1 cellular context compared by ENCODE assay signal in genomic region chr20:5528719-5529256, GRCh38.
TF ChIP-seq lines count a peak whose summit lies in the region.

No MANE protein-coding gene starts in this region.

TF ChIP-seq in HepG2, 621 proteins besides CTCF, POLR2A, EP300 and RAD21 (continued from another document and continues in another):
- TF ChIP-seq ZNF318 (CRISPR knock-in tag; IDR thresholded peaks at IDR 0.05) (peak; percentile 80; the same call in 1 of the 2 replicates), CREB3 (CRISPR knock-in tag; IDR thresholded peaks at IDR 0.05) (no peak), MEF2D (CRISPR knock-in tag; IDR thresholded peaks at IDR 0.05) (no peak), ATF5 (CRISPR knock-in tag; IDR thresholded peaks at IDR 0.05; ENCODE audit: low read depth) (0 out of 2 replicates have a peak, but pooled peaks have one; percentile 61), TRAFD1 (CRISPR knock-in tag; IDR thresholded peaks at IDR 0.05; ENCODE audit: borderline replicate concordance) (no peak; the same call in 1 of the 2 replicates), ZC3H13 (CRISPR knock-in tag; IDR thresholded peaks at IDR 0.05) (0 out of 2 replicates have a peak, but pooled peaks have one; percentile 3), ZNF746 (CRISPR knock-in tag; IDR thresholded peaks at IDR 0.05) (no peak), THRA (CRISPR knock-in tag; IDR thresholded peaks at IDR 0.05; ENCODE audit: borderline replicate concordance) (peak; percentile 57; the same call in 1 of the 2 replicates), ZNF552 (CRISPR knock-in tag; IDR thresholded peaks at IDR 0.05; ENCODE audit: borderline replicate concordance) (no peak), ARID5B (CRISPR knock-in tag; IDR thresholded peaks at IDR 0.05) (peak; percentile 52; the same call in 1 of the 2 replicates), ZBTB46 (CRISPR knock-in tag; IDR thresholded peaks at IDR 0.05; ENCODE audit: borderline replicate concordance) (0 out of 2 replicates have a peak, but pooled peaks have one; percentile 75), ZNF276 (CRISPR knock-in tag; IDR thresholded peaks at IDR 0.05; ENCODE audit: low read depth) (no peak), ZNF772 (CRISPR knock-in tag; IDR thresholded peaks at IDR 0.05) (no peak), ATM (IDR thresholded peaks at IDR 0.05; ENCODE audit: borderline replicate concordance) (no peak), TEAD3 (CRISPR knock-in tag; optimal IDR thresholded peaks at IDR 0.05; ENCODE audit: borderline replicate concordance) (peak; percentile 74), ZNF263 (CRISPR knock-in tag; IDR thresholded peaks at IDR 0.05) (no peak), ZNF775 (CRISPR knock-in tag; IDR thresholded peaks at IDR 0.05; ENCODE audit: borderline replicate concordance) (no peak), ADNP (CRISPR knock-in tag; IDR thresholded peaks at IDR 0.05) (no peak), GFI1 (CRISPR knock-in tag; IDR thresholded peaks at IDR 0.05; ENCODE audit: borderline replicate concordance) (0 out of 2 replicates have a peak, but pooled peaks have one; percentile 20), ZNF281 (CRISPR knock-in tag; IDR thresholded peaks at IDR 0.05; ENCODE audit: borderline replicate concordance) (no peak), STAT5B (CRISPR knock-in tag; IDR thresholded peaks at IDR 0.05) (no peak), RFXAP (CRISPR knock-in tag; IDR thresholded peaks at IDR 0.05; ENCODE audit: borderline replicate concordance) (0 out of 2 replicates have a peak, but pooled peaks have one; percentile 33), MIER3 (CRISPR knock-in tag; IDR thresholded peaks at IDR 0.05; ENCODE audit: borderline replicate concordance) (no peak; the same call in 1 of the 2 replicates), IRF2 (CRISPR knock-in tag; IDR thresholded peaks at IDR 0.05) (peak; percentile 82), RBM22 (optimal IDR thresholded peaks at IDR 0.05; ENCODE audit: low read length) (no peak), ZNF788 (CRISPR knock-in tag; IDR thresholded peaks at IDR 0.05; ENCODE audit: borderline replicate concordance) (0 out of 2 replicates have a peak, but pooled peaks have one; percentile 34), KAT7 (CRISPR knock-in tag; IDR thresholded peaks at IDR 0.05; ENCODE audit: borderline replicate concordance) (no peak), ZZZ3 (CRISPR knock-in tag; IDR thresholded peaks at IDR 0.05; ENCODE audit: borderline replicate concordance) (0 out of 2 replicates have a peak, but pooled peaks have one; percentile 42), WIZ (CRISPR knock-in tag; IDR thresholded peaks at IDR 0.05) (no peak), ZFX (CRISPR knock-in tag; IDR thresholded peaks at IDR 0.05; ENCODE audit: low read depth) (no peak), ZNF510 (CRISPR knock-in tag; IDR thresholded peaks at IDR 0.05; ENCODE audit: low read depth) (peak; percentile 52; the same call in 1 of the 2 replicates)
